Comparison of ENCODE assay signal across 22 cellular contexts in genomic region chrY:13552393-13553127, GRCh38.
DNase-seq lines count a peak whose midpoint lies in the region; ATAC-seq, FAIRE-seq and TF ChIP-seq lines count a peak whose summit lies in the region.
"Had no signal": no experiment of that assay in that cellular context is flagged by ENCODE, and none has a peak within 500 bp of the region (broad histone marks: within the 10 kb centered on the region; RNA-seq: fewer than 3 reads in every experiment).

No MANE protein-coding gene starts in this region.

- H4K20me1 ChIP-seq in DND-41 (ENCODE audit: insufficient read depth, low read length) (no peaks in the 10 kb centered on the region), GM23248 (ENCODE audit: insufficient read depth) (no peaks in the 10 kb centered on the region), HepG2 (ENCODE audit: insufficient read depth, low read length) (no peaks in the 10 kb centered on the region)

- H3K36me3 Mint-ChIP-seq in T-helper 17 cell (ENCODE audit: low read depth): no peaks in the 10 kb centered on the region
- no peaks in the 10 kb centered on the region for H3K36me3 Mint-ChIP-seq in endothelial cell (ENCODE audit: low read depth, unreplicated experiment)
- H3K36me3 Mint-ChIP-seq: CD4-positive, CD25-positive, alpha-beta regulatory T cell; naive thymus-derived CD8-positive, alpha-beta T cell had no signal

- peak overlapping the region; percentile 86 for H2AFZ ChIP-seq in DND-41 (ENCODE audit: low read depth, low read length)
- no peak overlapping the region for H2AFZ ChIP-seq in GM23248
- H2AFZ ChIP-seq in HepG2 (ENCODE audit: low read length): peak overlapping the region; percentile 42

- no peak for FAIRE-seq in HepG2 (lab: Jason Lieb, UNC)
- FAIRE-seq: TTC549 had no signal

- peaks cover 9% of the 10 kb centered on the region for H3K4me1 ChIP-seq in DND-41 (ENCODE audit: insufficient read depth, low read length)
- no peaks in the 10 kb centered on the region for H3K4me1 ChIP-seq in GM23248 (ENCODE audit: insufficient read depth)
- no peaks in the 10 kb centered on the region for H3K4me1 ChIP-seq in HepG2 (ENCODE audit: insufficient read depth, low read length)
- H3K4me1 ChIP-seq: esophagus squamous epithelium, lower lobe of right lung, psoas muscle, tibial artery had no signal

- peak; percentile 8 for DNase-seq in DND-41
- peak; percentile 1 for DNase-seq in GM23248
- no peak for DNase-seq in T-helper 17 cell
- no peak for DNase-seq in HepG2 (ENCODE audit: low spot score)
- no peak for DNase-seq in NCI-H1092 (lab: John Stamatoyannopoulos, UW)
- no peak for DNase-seq in endothelial cell (ENCODE audit: low spot score)
- no peak for DNase-seq in sciatic nerve (ENCODE audit: low spot score)
- DNase-seq: activated T-cell treated with anti-CD3 and anti-CD28 coated beads, Interleukin-2, amount 50 U/mL, for 72 hours; CD4-positive, CD25-positive, alpha-beta regulatory T cell; DMS53; dorsolateral prefrontal cortex; esophagus squamous epithelium; H7; lower lobe of right lung; naive thymus-derived CD8-positive, alpha-beta T cell; NCI-H2029; NCI-H69; PC-3; psoas muscle; tibial artery had no signal

- no peak overlapping the region for H3K27ac Mint-ChIP-seq in T-helper 17 cell
- no peak overlapping the region for H3K27ac Mint-ChIP-seq in endothelial cell (ENCODE audit: unreplicated experiment)
- H3K27ac Mint-ChIP-seq: activated T-cell treated with anti-CD3 and anti-CD28 coated beads, Interleukin-2, amount 50 U/mL, for 72 hours; naive thymus-derived CD8-positive, alpha-beta T cell had no signal

- peaks cover 2% of the 10 kb centered on the region for H3K4me1 Mint-ChIP-seq in T-helper 17 cell
- no peaks in the 10 kb centered on the region for H3K4me1 Mint-ChIP-seq in endothelial cell (ENCODE audit: unreplicated experiment)
- H3K4me1 Mint-ChIP-seq: CD4-positive, CD25-positive, alpha-beta regulatory T cell had no signal

- H3F3A ChIP-seq in GM23248 (ENCODE audit: insufficient read depth): no peaks in the 10 kb centered on the region

- H3K27me3 Mint-ChIP-seq in T-helper 17 cell: no peaks in the 10 kb centered on the region
- peaks cover 3% of the 10 kb centered on the region for H3K27me3 Mint-ChIP-seq in endothelial cell (ENCODE audit: unreplicated experiment)
- H3K27me3 Mint-ChIP-seq: naive thymus-derived CD8-positive, alpha-beta T cell had no signal

- peak overlapping the region; percentile 59 for H3K4me3 Mint-ChIP-seq in T-helper 17 cell
- no peak overlapping the region for H3K4me3 Mint-ChIP-seq in endothelial cell (ENCODE audit: unreplicated experiment)
- H3K4me3 Mint-ChIP-seq: CD4-positive, CD25-positive, alpha-beta regulatory T cell had no signal

- intact Hi-C loops in HepG2 (cut with micrococcal nuclease; ENCODE audit: unreplicated experiment) (no loop called here), sciatic nerve (cut with DNase I) (no loop called here)

- no peak for TF ChIP-seq RAD21 in HepG2 (CRISPR knock-in tag; IDR thresholded peaks at IDR 0.05)

- CTCF ChIA-PET in HepG2 (lab: Yijun Ruan, JAX; ENCODE audit: low intra/inter-chr PET ratio, low total read pairs): no interaction called here

- H3K4me2 ChIP-seq in DND-41 (ENCODE audit: insufficient read depth, low read length) (peak overlapping the region; percentile 57), GM23248 (ENCODE audit: unreplicated experiment) (no peak overlapping the region), HepG2 (ENCODE audit: low read depth, low read length) (peak overlapping the region; percentile 32; the same call in 1 of the 2 replicates)

- H3K79me2 ChIP-seq in DND-41 (ENCODE audit: insufficient read depth, low read length): no peaks in the 10 kb centered on the region
- no peaks in the 10 kb centered on the region for H3K79me2 ChIP-seq in GM23248 (ENCODE audit: insufficient read depth)
- H3K79me2 ChIP-seq in HepG2 (ENCODE audit: insufficient read depth, low read length): no peaks in the 10 kb centered on the region

- H3K9ac ChIP-seq in DND-41 (ENCODE audit: low read depth, low read length) (no peak overlapping the region), GM23248 (no peak overlapping the region), HepG2 (ENCODE audit: insufficient read depth, low read depth, low read length) (no peak overlapping the region)

- H3K4me3 ChIP-seq in DND-41 (ENCODE audit: low read depth in 1 of 2, low read length in 2 of 2) (peak overlapping the region in 1 of 2 experiments; percentile 44; a peak in 2 of 4 replicates), GM23248 (no peak overlapping the region), HepG2 (replicated peaks in 1 of 3; ENCODE audit: insufficient read depth in 1 of 3, low read depth in 2 of 3, low read length in 3 of 3) (no peak overlapping the region)
- H3K4me3 ChIP-seq: cardiac muscle cell, dorsolateral prefrontal cortex, esophagus squamous epithelium, lower lobe of right lung, psoas muscle, tibial artery had no signal

- WGBS in GM23248 (ENCODE audit: low coverage in 1 of 2, low lambda C conversion rate in 2 of 2, missing lambda C conversion rate in 2 of 2), 2 experiments: 46 to 48% methylated on average over 9 of the region's 9 CpGs
- WGBS in HepG2 (ENCODE audit: low lambda C conversion rate): 14% methylated on average over 7 of the region's 9 CpGs

- TF ChIP-seq EP300 in HepG2 (IDR thresholded peaks at IDR 0.05; ENCODE audit: low read depth in 2 of 2, low read length in 2 of 2) (no peak), HepG2 (CRISPR knock-in tag; IDR thresholded peaks at IDR 0.05; ENCODE audit: borderline replicate concordance) (no peak)

- TF ChIP-seq CTCF in DND-41 (IDR thresholded peaks at IDR 0.05; ENCODE audit: borderline replicate concordance, extremely low read depth, low read length, poor library complexity, severe bottlenecking): no peak
- TF ChIP-seq CTCF in HepG2 (CRISPR knock-in tag; IDR thresholded peaks at IDR 0.05): no peak
- no peak for TF ChIP-seq CTCF in endothelial cell (IDR thresholded peaks at IDR 0.05; ENCODE audit: unreplicated experiment)

- no peaks in the 10 kb centered on the region for H3K9me3 ChIP-seq in DND-41 (ENCODE audit: insufficient read depth, low read length, severe bottlenecking)
- H3K9me3 ChIP-seq in GM23248 (ENCODE audit: low read depth): no peaks in the 10 kb centered on the region
- no peaks in the 10 kb centered on the region for H3K9me3 ChIP-seq in T-helper 17 cell (ENCODE audit: control insufficient read depth, low read length, poor library complexity, severe bottlenecking)
- H3K9me3 ChIP-seq in HepG2 (ENCODE audit: low read length): peaks cover 4% of the 10 kb centered on the region
- H3K9me3 ChIP-seq: esophagus squamous epithelium, lower lobe of right lung, psoas muscle, tibial artery had no signal

- BruUV-seq in HepG2 (replicated peaks; lab: Mats Ljungman, UMichigan): no TSS peak

- ATAC-seq in DND-41 (ENCODE audit: insufficient read depth, low read depth) (peak; percentile 78), T-helper 17 cell (no peak), HepG2 (no peak), sciatic nerve (no peak)
- ATAC-seq: lower lobe of right lung; naive thymus-derived CD8-positive, alpha-beta T cell; PC-3; psoas muscle had no signal

- H3K9me3 Mint-ChIP-seq in endothelial cell (ENCODE audit: unreplicated experiment): no peaks in the 10 kb centered on the region

- POLR2A ChIA-PET in HepG2 (lab: Yijun Ruan, JAX): no interaction called here

- H3K36me3 ChIP-seq in DND-41 (ENCODE audit: insufficient read depth, low read length) (no peaks in the 10 kb centered on the region), GM23248 (ENCODE audit: low read depth) (no peaks in the 10 kb centered on the region), HepG2 (replicated peaks in 1 of 2; ENCODE audit: control insufficient read depth in 1 of 2, insufficient read depth in 2 of 2, low read length in 2 of 2) (no peaks in the 10 kb centered on the region)
- H3K36me3 ChIP-seq: cardiac muscle cell, esophagus squamous epithelium, lower lobe of right lung, tibial artery had no signal

- H3K27me3 ChIP-seq in DND-41 (ENCODE audit: insufficient read depth, low read length, poor library complexity): no peaks in the 10 kb centered on the region
- no peaks in the 10 kb centered on the region for H3K27me3 ChIP-seq in GM23248 (replicated peaks; ENCODE audit: insufficient read depth)
- H3K27me3 ChIP-seq in HepG2 (ENCODE audit: control insufficient read depth in 1 of 2, insufficient read depth in 2 of 2, low read length in 2 of 2): no peaks in the 10 kb centered on the region
- H3K27me3 ChIP-seq: cardiac muscle cell, dorsolateral prefrontal cortex, esophagus squamous epithelium, tibial artery had no signal

- in situ Hi-C loops in GM23248 (cut with MboI): no loop called here
- in situ Hi-C loops in HepG2 (cut with HindIII; ENCODE audit: extremely low pct_ligation_motif_present, low pct_unique_long_range_greater_than_20kb): no loop called here

- no peak for TF ChIP-seq POLR2A in HepG2 (IDR thresholded peaks at IDR 0.05; ENCODE audit: insufficient read depth in 1 of 2, low read depth in 2 of 2, low read length in 2 of 2)

- H3K27ac ChIP-seq in DND-41 (ENCODE audit: low read length) (peak overlapping the region; percentile 74), GM23248 (no peak overlapping the region), HepG2 (ENCODE audit: extremely low read length, insufficient read depth, low read length) (no peak overlapping the region)
- H3K27ac ChIP-seq: cardiac muscle cell, dorsolateral prefrontal cortex, esophagus squamous epithelium, lower lobe of right lung, psoas muscle, tibial artery had no signal

- no peaks in the 10 kb centered on the region for H3K9me2 ChIP-seq in GM23248 (ENCODE audit: insufficient read depth)

TF ChIP-seq in HepG2, 621 proteins besides CTCF, POLR2A, EP300 and RAD21:
- TF ChIP-seq TEF (CRISPR knock-in tag; IDR thresholded peaks at IDR 0.05) (no peak), TRIM24 (CRISPR knock-in tag; IDR thresholded peaks at IDR 0.05) (no peak), ZFP1 (CRISPR knock-in tag; IDR thresholded peaks at IDR 0.05) (no peak), ZNF260 (CRISPR knock-in tag; IDR thresholded peaks at IDR 0.05; ENCODE audit: borderline replicate concordance, low read depth) (no peak), NFKBIZ (CRISPR knock-in tag; IDR thresholded peaks at IDR 0.05) (no peak)

Comparison
In these comparisons a context has a peak if more than half of its experiments do, and no peak if none do; other contexts are left out.
1. DNase-seq: peak in DND-41 (single experiment) and GM23248 (single experiment); none in T-helper 17 cell (0 of 3), HepG2 (single experiment), NCI-H1092 (single experiment), endothelial cell (single experiment) and sciatic nerve (single experiment).